14 cellular contexts compared by ENCODE assay signal in genomic region chr11:59151761-59152160, GRCh38. TPM values are rescaled to one million over a fixed set of nuclear protein-coding genes. Genes with fewer than 3 reads are reported as not detected.
DNase-seq lines count a peak whose midpoint lies in the region; ATAC-seq and TF ChIP-seq lines count a peak whose summit lies in the region.
"Had no signal": no experiment of that assay in that cellular context is flagged by ENCODE, and none has a peak within 500 bp of the region (broad histone marks: within the 10 kb centered on the region; RNA-seq: fewer than 3 reads in every experiment).

No MANE protein-coding gene starts in this region.

- H4K5ac ChIP-seq in H9 (ENCODE audit: insufficient read length, low read depth, low read length), result no peak overlapping the region

- H3K56ac ChIP-seq in H9 (ENCODE audit: insufficient read length, low read depth, low read length), result no peak overlapping the region

- H4K20me1 ChIP-seq in OCI-LY3 (ENCODE audit: insufficient read depth, low read length) (no peaks in the 10 kb centered on the region), H9 (ENCODE audit: control insufficient read depth, insufficient read depth, insufficient read length) (no peaks in the 10 kb centered on the region)

- peaks cover 17% of the 10 kb centered on the region for H3K4me1 Mint-ChIP-seq in CD8-positive, alpha-beta T cell (ENCODE audit: low read depth)
- H3K4me1 Mint-ChIP-seq in glutamatergic neuron (ENCODE audit: low read depth, unreplicated experiment), result no peaks in the 10 kb centered on the region
- no peaks in the 10 kb centered on the region for H3K4me1 Mint-ChIP-seq in H9
- H3K4me1 Mint-ChIP-seq: neural progenitor cell had no signal

- peaks cover 56% of the 10 kb centered on the region for H3K36me3 Mint-ChIP-seq in CD8-positive, alpha-beta T cell
- H3K36me3 Mint-ChIP-seq in glutamatergic neuron (ENCODE audit: unreplicated experiment), result no peaks in the 10 kb centered on the region
- H3K36me3 Mint-ChIP-seq in H9 (ENCODE audit: insufficient read depth in 1 of 3, low read depth in 3 of 3), result peaks cover 8 to 28% (median 27%) of the 10 kb centered on the region in 3 experiments; a peak in 6 of 7 replicates

- no peak for TF ChIP-seq POLR2A in body of pancreas (IDR thresholded peaks at IDR 0.05)

- no peaks in the 10 kb centered on the region for H3K79me1 ChIP-seq in H9 (ENCODE audit: insufficient read depth, low read depth, low read length, poor library complexity, severe bottlenecking)

- no peaks in the 10 kb centered on the region for H3K27me3 ChIP-seq in CD8-positive, alpha-beta T cell (ENCODE audit: insufficient read depth, low read length)
- H3K27me3 ChIP-seq in OCI-LY3 (ENCODE audit: low read depth, low read length) (no peaks in the 10 kb centered on the region), body of pancreas (no peaks in the 10 kb centered on the region), H9 (ENCODE audit: insufficient read depth, low read length) (no peaks in the 10 kb centered on the region)
- H3K27me3 ChIP-seq: neural progenitor cell, thyroid gland had no signal

- H3K27me3 Mint-ChIP-seq in CD8-positive, alpha-beta T cell (ENCODE audit: low read depth), result no peaks in the 10 kb centered on the region
- no peaks in the 10 kb centered on the region for H3K27me3 Mint-ChIP-seq in glutamatergic neuron (ENCODE audit: unreplicated experiment)
- no peaks in the 10 kb centered on the region for H3K27me3 Mint-ChIP-seq in H9 (ENCODE audit: low read depth)

- no peaks in the 10 kb centered on the region for H3K9me3 Mint-ChIP-seq in CD8-positive, alpha-beta T cell
- no peaks in the 10 kb centered on the region for H3K9me3 Mint-ChIP-seq in glutamatergic neuron (ENCODE audit: unreplicated experiment)
- H3K9me3 Mint-ChIP-seq in H9, result no peaks in the 10 kb centered on the region
- H3K9me3 Mint-ChIP-seq: neural progenitor cell had no signal

- H3K4ac ChIP-seq in H9 (ENCODE audit: low read depth, low read length), result no peak overlapping the region

- H4K91ac ChIP-seq in H9 (ENCODE audit: insufficient read length, low read depth, low read length), result no peak overlapping the region

- H3K27ac ChIP-seq in CD8-positive, alpha-beta T cell (ENCODE audit: low read depth, low read length), result no peak overlapping the region
- peak overlapping the region; percentile 61 for H3K27ac ChIP-seq in OCI-LY3 (ENCODE audit: low read length)
- H3K27ac ChIP-seq in body of pancreas, result no peak overlapping the region
- H3K27ac ChIP-seq in H9 (ENCODE audit: insufficient read length, low read depth, low read length), result no peak overlapping the region
- H3K27ac ChIP-seq: neural progenitor cell, thyroid gland had no signal

- H3K14ac ChIP-seq in H9 (ENCODE audit: insufficient read depth, low read length), result no peak overlapping the region

- H2AFZ ChIP-seq in OCI-LY3 (ENCODE audit: low read depth, low read length), result no peak overlapping the region
- H2AFZ ChIP-seq in H9 (ENCODE audit: low read length), result no peak overlapping the region
- H2AFZ ChIP-seq: neural progenitor cell had no signal

- H3K4me3 ChIP-seq in CD8-positive, alpha-beta T cell (ENCODE audit: low read depth, low read length), result no peak overlapping the region
- peak overlapping the region; percentile 38 for H3K4me3 ChIP-seq in OCI-LY3 (ENCODE audit: low read length)
- H3K4me3 ChIP-seq in body of pancreas, result no peak overlapping the region
- H3K4me3 ChIP-seq: neural progenitor cell, thyroid gland had no signal

- H3K4me1 ChIP-seq in CD8-positive, alpha-beta T cell (ENCODE audit: insufficient read depth, low read length), result no peaks in the 10 kb centered on the region
- peaks cover 22% of the 10 kb centered on the region for H3K4me1 ChIP-seq in OCI-LY3 (ENCODE audit: low read length)
- no peaks in the 10 kb centered on the region for H3K4me1 ChIP-seq in body of pancreas
- no peaks in the 10 kb centered on the region for H3K4me1 ChIP-seq in H9 (ENCODE audit: insufficient read depth, low read length)
- H3K4me1 ChIP-seq: neural progenitor cell, thyroid gland had no signal

- H3K9ac ChIP-seq in OCI-LY3 (ENCODE audit: low read length) (peak overlapping the region; percentile 3; the same call in 1 of the 2 replicates), H9 (ENCODE audit: extremely low read depth, insufficient read length, low read length) (no peak overlapping the region)
- H3K9ac ChIP-seq: neural progenitor cell had no signal

- H4K8ac ChIP-seq in H9 (replicated peaks; ENCODE audit: insufficient read length, low read depth, low read length), result no peak overlapping the region

- no peak overlapping the region for H2BK15ac ChIP-seq in H9 (ENCODE audit: low read depth, low read length)

- H3K4me2 ChIP-seq in OCI-LY3 (ENCODE audit: low read length) (peak overlapping the region; percentile 56), H9 (ENCODE audit: insufficient read depth, insufficient read length, low read length) (no peak overlapping the region)
- H3K4me2 ChIP-seq: neural progenitor cell had no signal

- no peak overlapping the region for H3K23ac ChIP-seq in H9 (ENCODE audit: insufficient read length, low read depth, low read length)

- no peak for ATAC-seq in CD8-positive, alpha-beta T cell
- ATAC-seq in GM19025 (IDR thresholded peaks at IDR 0.05; ENCODE audit: low read depth, unreplicated experiment) (peak; percentile 29), HG02852 (IDR thresholded peaks at IDR 0.05; ENCODE audit: unreplicated experiment) (peak; percentile 70), body of pancreas (no peak)

- WGBS in body of pancreas, 2 donors, result 45 to 65% methylated on average over 1 of the region's 1 CpG
- no CpG with 5 or more reads among the region's 1 CpG for WGBS in H9 (ENCODE audit: extremely low coverage, insufficient read length, low lambda C conversion rate)

- no peak overlapping the region for H3T11ph ChIP-seq in H9 (ENCODE audit: low read length)

- no peak for DNase-seq in CD8-positive, alpha-beta T cell
- DNase-seq in body of pancreas (no peak), NCI-H524 (lab: John Stamatoyannopoulos, UW) (no peak), glutamatergic neuron (no peak), H9 (no peak)
- DNase-seq: anterior cingulate cortex; islet precursor cell; NCI-H1417; stimulated activated CD4-positive, alpha-beta T cell treated with anti-CD3 and anti-CD28 coated beads, Interleukin-2, amount 100 ng/mL, for 24 hours; thyroid gland had no signal

- no peak for TF ChIP-seq CTCF in CD8-positive, alpha-beta T cell (IDR thresholded peaks at IDR 0.05)
- TF ChIP-seq CTCF in OCI-LY3 (IDR thresholded peaks at IDR 0.05; ENCODE audit: low read depth, low read length) (no peak), body of pancreas (IDR thresholded peaks at IDR 0.05) (no peak), glutamatergic neuron (IDR thresholded peaks at IDR 0.05; ENCODE audit: partially characterized antibody, unreplicated experiment) (no peak), H9 (conservative IDR thresholded peaks at IDR 0.05) (no peak)

- no peak overlapping the region for H2BK20ac ChIP-seq in H9 (ENCODE audit: low read depth, low read length, poor library complexity, severe bottlenecking)

- H2BK5ac ChIP-seq in H9 (ENCODE audit: insufficient read length, low read length), result no peak overlapping the region

- H3K79me2 ChIP-seq in OCI-LY3 (ENCODE audit: low read length) (peaks cover 11% of the 10 kb centered on the region), H9 (ENCODE audit: insufficient read depth, low read length) (no peaks in the 10 kb centered on the region)

- peaks cover 20% of the 10 kb centered on the region for H3K36me3 ChIP-seq in CD8-positive, alpha-beta T cell (ENCODE audit: insufficient read depth, low read length)
- H3K36me3 ChIP-seq in OCI-LY3 (replicated peaks; ENCODE audit: low read depth, low read length) (peaks cover 65% of the 10 kb centered on the region), body of pancreas (replicated peaks in 1 of 2; ENCODE audit: insufficient read depth in 1 of 2, low read depth in 2 of 2) (no peaks in the 10 kb centered on the region)

- H3K9me3 ChIP-seq in CD8-positive, alpha-beta T cell (ENCODE audit: low read length), result no peaks in the 10 kb centered on the region
- H3K9me3 ChIP-seq in OCI-LY3 (ENCODE audit: insufficient read depth, low read length) (no peaks in the 10 kb centered on the region), body of pancreas (no peaks in the 10 kb centered on the region), H9 (ENCODE audit: control insufficient read depth, low read depth, low read length) (no peaks in the 10 kb centered on the region)
- H3K9me3 ChIP-seq: thyroid gland had no signal

- no peak overlapping the region for H2BK120ac ChIP-seq in H9 (ENCODE audit: low read depth, low read length, poor library complexity, severe bottlenecking)

- H3K23me2 ChIP-seq in H9 (ENCODE audit: insufficient read length, low read depth, low read length, poor library complexity, severe bottlenecking), result no peaks in the 10 kb centered on the region

- no peak overlapping the region for H3K4me3 Mint-ChIP-seq in CD8-positive, alpha-beta T cell
- H3K4me3 Mint-ChIP-seq in glutamatergic neuron (ENCODE audit: unreplicated experiment) (no peak overlapping the region), H9 (no peak overlapping the region)
- H3K4me3 Mint-ChIP-seq: neural progenitor cell had no signal

- H3K27ac Mint-ChIP-seq in CD8-positive, alpha-beta T cell, result peak overlapping the region; percentile 20
- H3K27ac Mint-ChIP-seq in glutamatergic neuron (ENCODE audit: unreplicated experiment) (no peak overlapping the region), H9 (no peak overlapping the region)
- H3K27ac Mint-ChIP-seq: neural progenitor cell had no signal

- POLR2A ChIA-PET in CD8-positive, alpha-beta T cell (lab: Charles Lee), result interaction anchor here (2.0 kb wide), 1 partner anchor 9 kb away, joined by 5 read pairs; the partner anchor contains the start of gene FAM111A

- CTCF ChIA-PET in CD8-positive, alpha-beta T cell (lab: Charles Lee), result interaction anchor here (1.3 to 2.2 kb wide), 3 partner anchors 16 to 93 kb away, joined by 3 to 12 read pairs (median 6); partner anchors contain the start of gene DTX4

- no peak overlapping the region for H2AK5ac ChIP-seq in H9 (ENCODE audit: insufficient read length, low read length)

- intact Hi-C loops in CD8-positive, alpha-beta T cell (cut with DNase I, micrococcal nuclease), result loop anchor here in 1 of 2 experiments (10.0 kb wide), 1 partner anchor 1357 kb away; no protein-coding TSS in a partner anchor
- intact Hi-C loops in body of pancreas (cut with DNase I), result no loop called here

- no peak overlapping the region for H2BK12ac ChIP-seq in H9 (ENCODE audit: insufficient read length, low read depth, low read length)

- H3K18ac ChIP-seq in H9 (ENCODE audit: insufficient read length, low read depth, low read length), result no peak overlapping the region

RNA-seq across cellular contexts. Expression of gene FAM111A, which starts 9.1 kb away (rescaled TPM):
- 10 to 100 TPM; 23.3 to 33.4 TPM for total RNA-seq in CD8-positive, alpha-beta T cell
- 10 to 100 TPM; 17.4 to 43.8 TPM for total RNA-seq in body of pancreas
- 3.1 TPM for total RNA-seq in glutamatergic neuron (ENCODE audit: unreplicated experiment)
- 16.8 and 20.1 TPM in 2 replicates for total RNA-seq in H9 (2021)

RNA-seq across cellular contexts. Expression of gene DTX4, which starts 20.2 kb away (rescaled TPM):
- under 1 TPM; 0.68 to 0.97 TPM for total RNA-seq in CD8-positive, alpha-beta T cell
- total RNA-seq in body of pancreas, result 10 to 100 TPM in 1 of 2 donors, 1 to 10 TPM in 1; 9.6 to 10.4 TPM
- total RNA-seq in glutamatergic neuron (ENCODE audit: unreplicated experiment), result 4.1 TPM
- 13.0 and 13.9 TPM in 2 replicates for total RNA-seq in H9 (2021)

RNA-seq across cellular contexts. Expression of gene FAM111B, which starts 44.7 kb away (rescaled TPM):
- total RNA-seq in CD8-positive, alpha-beta T cell, result under 1 TPM; 0.22 to 0.57 TPM
- total RNA-seq in body of pancreas (under 1 TPM in 1 of 2 donors, not detected in 1; 0.33 TPM), glutamatergic neuron (ENCODE audit: unreplicated experiment) (6.4 TPM), H9 (2021) (31.9 and 35.0 TPM in 2 replicates)

Comparison
In these comparisons a context has a peak if more than half of its experiments do, and no peak if none do; other contexts are left out.
1. ATAC-seq: peak in GM19025 (single experiment) and HG02852 (single experiment); none in CD8-positive, alpha-beta T cell (single experiment) and body of pancreas (single experiment).